ENCODE assay signal across 8 cellular contexts in genomic region chr4:142719854-142720541, GRCh38.
DNase-seq lines count a peak whose midpoint lies in the region; ATAC-seq lines count a peak whose summit lies in the region.

No MANE protein-coding gene starts in this region.

- H3K36me3 Mint-ChIP-seq in T-cell, result peaks cover 7% of the 10 kb centered on the region
- H3K36me3 Mint-ChIP-seq in activated CD8-positive, alpha-beta memory T cell treated with anti-CD3 and anti-CD28 coated beads, Interleukin-2, amount 10 ng/mL, durations not matched to agents 7 days and 5 days, result no peaks in the 10 kb centered on the region

- H3K27ac Mint-ChIP-seq in T-cell, result peak overlapping the region; percentile 58 to 73
- no peak overlapping the region for H3K27ac Mint-ChIP-seq in activated CD8-positive, alpha-beta memory T cell treated with anti-CD3 and anti-CD28 coated beads, Interleukin-2, amount 10 ng/mL, durations not matched to agents 7 days and 5 days

- peaks cover 20 to 39% (median 37%) of the 10 kb centered on the region in 3 donors for H3K4me1 Mint-ChIP-seq in T-cell
- H3K4me1 Mint-ChIP-seq in activated CD8-positive, alpha-beta memory T cell treated with anti-CD3 and anti-CD28 coated beads, Interleukin-2, amount 10 ng/mL, durations not matched to agents 7 days and 5 days, result no peaks in the 10 kb centered on the region

- no peaks in the 10 kb centered on the region for H3K27me3 Mint-ChIP-seq in T-cell
- H3K27me3 Mint-ChIP-seq in activated CD8-positive, alpha-beta memory T cell treated with anti-CD3 and anti-CD28 coated beads, Interleukin-2, amount 10 ng/mL, durations not matched to agents 7 days and 5 days, result no peaks in the 10 kb centered on the region

- peak; percentile 30 for DNase-seq in COLO829 (ENCODE audit: low spot score)
- DNase-seq in H4 (ENCODE audit: low spot score), result peak; percentile 13
- peak in 1 of 34 experiments; percentile 3 for DNase-seq in T-cell
- peak; percentile 16 for DNase-seq in iPS-NIHi7 (ENCODE audit: extremely low spot score)
- no peak for DNase-seq in stimulated activated CD8-positive, alpha-beta memory T cell treated with anti-CD3 and anti-CD28 coated beads, Interleukin-4, amount 100 ng/mL, for 48 hours
- no peak for DNase-seq in stimulated activated CD4-positive, alpha-beta T cell treated with anti-CD3 and anti-CD28 coated beads, Interleukin-2, amount 100 ng/mL, for 24 hours
- DNase-seq in activated CD8-positive, alpha-beta memory T cell treated with anti-CD3 and anti-CD28 coated beads, Interleukin-2, amount 10 ng/mL, durations not matched to agents 7 days and 5 days, result no peak

- ATAC-seq in T-cell (replicated peaks in 1 of 4) (peak; percentile 62 to 79 (median 72)), GM21515 (IDR thresholded peaks at IDR 0.05; ENCODE audit: unreplicated experiment) (no peak)
- ATAC-seq in activated CD8-positive, alpha-beta memory T cell treated with anti-CD3 and anti-CD28 coated beads, Interleukin-2, amount 10 ng/mL, durations not matched to agents 7 days and 5 days, result no peak

- POLR2A ChIA-PET in T-cell (lab: Charles Lee), result interaction anchor here (0.6 to 0.7 kb wide), 2 partner anchors 186 to 370 kb away, joined by 3 read pairs; no protein-coding TSS in a partner anchor

- H3K4me3 Mint-ChIP-seq in T-cell, result no peak overlapping the region
- H3K4me3 Mint-ChIP-seq in activated CD8-positive, alpha-beta memory T cell treated with anti-CD3 and anti-CD28 coated beads, Interleukin-2, amount 10 ng/mL, durations not matched to agents 7 days and 5 days, result no peak overlapping the region

- peaks cover 0 to 10% (median 5%) of the 10 kb centered on the region in 3 donors for H3K9me3 Mint-ChIP-seq in T-cell
- H3K9me3 Mint-ChIP-seq in activated CD8-positive, alpha-beta memory T cell treated with anti-CD3 and anti-CD28 coated beads, Interleukin-2, amount 10 ng/mL, durations not matched to agents 7 days and 5 days (ENCODE audit: low read depth), result no peaks in the 10 kb centered on the region

- CTCF ChIA-PET in T-cell (lab: Charles Lee), result interaction anchor here (0.6 to 3.1 kb wide), 20 partner anchors 16 to 593 kb away, joined by 3 to 20 read pairs (median 4); no protein-coding TSS in a partner anchor
- CTCF ChIA-PET in activated CD8-positive, alpha-beta memory T cell treated with anti-CD3 and anti-CD28 coated beads, Interleukin-2, amount 10 ng/mL, durations not matched to agents 7 days and 5 days (lab: Charles Lee), result interaction anchor here (1.0 kb wide), 1 partner anchor 368 kb away, joined by 5 read pairs; no protein-coding TSS in a partner anchor

Comparison
In these comparisons a context has a peak if more than half of its experiments do, and no peak if none do; other contexts are left out.
1. DNase-seq: peak in COLO829 (single experiment), H4 (single experiment) and iPS-NIHi7 (single experiment); none in stimulated activated CD8-positive, alpha-beta memory T cell treated with anti-CD3 and anti-CD28 coated beads, Interleukin-4, amount 100 ng/mL, for 48 hours (single experiment), stimulated activated CD4-positive, alpha-beta T cell treated with anti-CD3 and anti-CD28 coated beads, Interleukin-2, amount 100 ng/mL, for 24 hours (0 of 2) and activated CD8-positive, alpha-beta memory T cell treated with anti-CD3 and anti-CD28 coated beads, Interleukin-2, amount 10 ng/mL, durations not matched to agents 7 days and 5 days (single experiment).
2. ATAC-seq: peak in T-cell (4 of 4); none in GM21515 (single experiment) and activated CD8-positive, alpha-beta memory T cell treated with anti-CD3 and anti-CD28 coated beads, Interleukin-2, amount 10 ng/mL, durations not matched to agents 7 days and 5 days (single experiment).